ENCODE assay signal across 25 cellular contexts in genomic region chr14:27002179-27002578, GRCh38.
"Had no signal": no experiment of that assay in that cellular context is flagged by ENCODE, and none has a peak within 500 bp of the region (broad histone marks: within the 10 kb centered on the region; RNA-seq: fewer than 3 reads in every experiment).

No MANE protein-coding gene starts in this region.

- FAIRE-seq: colon, endothelial cell of umbilical vein, keratinocyte had no signal

- H3K27ac ChIP-seq: coronary artery, dorsolateral prefrontal cortex, epithelial cell of prostate, esophagus muscularis mucosa, gastrocnemius medialis, heart right ventricle, left lung, lower lobe of right lung had no signal

- H3K9me3 ChIP-seq: esophagus muscularis mucosa, gastrocnemius medialis, heart right ventricle, left lung, lower lobe of right lung, mucosa of descending colon had no signal

- H3K4me1 ChIP-seq: esophagus muscularis mucosa, gastrocnemius medialis, heart right ventricle, left lung, lower lobe of right lung had no signal

- H3K36me3 ChIP-seq: esophagus muscularis mucosa, gastrocnemius medialis, heart right ventricle, left lung, lower lobe of right lung had no signal

- H3K4me3 ChIP-seq: coronary artery, dorsolateral prefrontal cortex, esophagus muscularis mucosa, gastrocnemius medialis, heart right ventricle, left lung, lower lobe of right lung, mucosa of descending colon had no signal

- ATAC-seq: gastrocnemius medialis; heart right ventricle; left cardiac atrium; left lung; left ventricle myocardium superior; lower lobe of right lung; mucosa of descending colon; naive thymus-derived CD8-positive, alpha-beta T cell had no signal

- H3K27me3 ChIP-seq: dorsolateral prefrontal cortex, esophagus muscularis mucosa, gastrocnemius medialis, heart right ventricle, left lung had no signal

- DNase-seq: dermis blood vessel endothelial cell; dorsolateral prefrontal cortex; effector CD4-positive, alpha-beta T cell; effector memory CD4-positive, alpha-beta T cell; erythroblast; foreskin melanocyte; gastrocnemius medialis; glutamatergic neuron; head of caudate nucleus; heart right ventricle; hippocampal formation; left cardiac atrium; left lung; left ventricle myocardium superior; lower lobe of right lung; mesenchymal stem cell; mucosa of descending colon; naive B cell; naive thymus-derived CD8-positive, alpha-beta T cell had no signal
